1 cellular context compared by ENCODE assay signal in the genomic region with DNA sequence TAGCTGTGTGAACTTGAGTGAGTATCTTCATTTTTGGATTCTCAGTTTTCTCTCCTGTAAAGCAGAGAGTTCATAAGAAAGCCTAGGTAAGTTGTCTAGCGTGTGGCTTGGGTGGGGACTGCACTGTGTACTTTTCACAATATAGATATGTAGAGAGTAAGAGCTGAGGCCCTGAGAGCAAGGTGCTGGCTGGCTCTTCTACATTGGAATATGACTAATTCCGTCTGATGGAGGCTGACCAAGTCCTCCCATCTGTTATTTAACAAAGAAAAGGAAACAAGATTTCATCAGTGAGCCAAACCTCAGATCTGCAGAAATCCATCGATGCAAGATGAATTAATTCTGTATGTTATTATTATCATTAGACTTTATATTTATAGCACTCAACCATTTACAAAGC.
TF ChIP-seq lines count a peak whose summit lies in the region.

No MANE protein-coding gene starts in this region.

TF ChIP-seq in endothelial cell of umbilical vein, 7 proteins besides CTCF, POLR2A, EP300 and RAD21:
- TF ChIP-seq GATA2 (IDR thresholded peaks at IDR 0.05; ENCODE audit: insufficient read depth, insufficient read length, low read depth, low read length) (peak; percentile 26), JUN (IDR thresholded peaks at IDR 0.05; ENCODE audit: borderline replicate concordance, insufficient read depth, insufficient read length, low read depth) (no peak)
TF ChIP-seq in endothelial cell of umbilical vein: peak in this region for 1.
